Comparison of ENCODE assay signal across 8 cellular contexts in genomic region chr7:135253851-135254815, GRCh38. TPM values are rescaled to one million over a fixed set of nuclear protein-coding genes. Genes with fewer than 3 reads are reported as not detected.
DNase-seq lines count a peak whose midpoint lies in the region; ATAC-seq and TF ChIP-seq lines count a peak whose summit lies in the region.

No MANE protein-coding gene starts in this region.

- no peak overlapping the region for H3K27ac Mint-ChIP-seq in glutamatergic neuron (ENCODE audit: unreplicated experiment)

- H3K9me3 Mint-ChIP-seq in glutamatergic neuron (ENCODE audit: unreplicated experiment) = no peaks in the 10 kb centered on the region

- H3K36me3 Mint-ChIP-seq in glutamatergic neuron (ENCODE audit: unreplicated experiment) = no peaks in the 10 kb centered on the region

- no peaks in the 10 kb centered on the region for H3K4me1 Mint-ChIP-seq in glutamatergic neuron (ENCODE audit: low read depth, unreplicated experiment)

- ATAC-seq in GM21529 (IDR thresholded peaks at IDR 0.05; ENCODE audit: unreplicated experiment) (no peak), GM18498 (IDR thresholded peaks at IDR 0.05; ENCODE audit: unreplicated experiment) (no peak), GM19351 (IDR thresholded peaks at IDR 0.05; ENCODE audit: unreplicated experiment) (no peak)

- no peaks in the 10 kb centered on the region for H3K27me3 ChIP-seq in neutrophil

- H3K4me1 ChIP-seq in neutrophil (ENCODE audit: control insufficient read depth in 1 of 2, insufficient read depth in 1 of 2, low read depth in 1 of 2, low read length in 1 of 2) = peaks cover 10 to 11% of the 10 kb centered on the region in 2 experiments

- POLR2A ChIA-PET in RWPE1 (lab: Yijun Ruan, JAX; ENCODE audit: low non-redundant PET) = no interaction called here

- H3K27ac ChIP-seq in RWPE1 (peak overlapping the region; percentile 77), neutrophil (peak overlapping the region; percentile 64)

- DNase-seq in H4 (ENCODE audit: low spot score) (peak; percentile 80), RWPE1 (ENCODE audit: low spot score) (peak; percentile 59), fibroblast of gingiva (ENCODE audit: low read depth) (peak; percentile 77), glutamatergic neuron (no peak)

- no peak overlapping the region for H3K4me3 Mint-ChIP-seq in glutamatergic neuron (ENCODE audit: unreplicated experiment)

- no peaks in the 10 kb centered on the region for H3K36me3 ChIP-seq in neutrophil

- no peaks in the 10 kb centered on the region for H3K9me3 ChIP-seq in neutrophil

- H3K4me3 ChIP-seq in neutrophil (ENCODE audit: low read depth in 1 of 2, low read length in 1 of 2) = no peak overlapping the region

- H3K27me3 Mint-ChIP-seq in glutamatergic neuron (ENCODE audit: unreplicated experiment) = peaks cover 3% of the 10 kb centered on the region

- CTCF ChIA-PET in RWPE1 (lab: Yijun Ruan, JAX) = interaction anchor here (0.6 to 1.8 kb wide), 2 partner anchors 20 to 430 kb away, joined by 5 to 7 read pairs; no protein-coding TSS in a partner anchor

- TF ChIP-seq CTCF in RWPE1 (conservative IDR thresholded peaks at IDR 0.05; ENCODE audit: low read depth) (no peak), neutrophil (IDR thresholded peaks at IDR 0.05) (no peak), glutamatergic neuron (IDR thresholded peaks at IDR 0.05; ENCODE audit: partially characterized antibody, unreplicated experiment) (no peak)

RNA-seq across cellular contexts. Expression of gene STRA8, which starts 20.5 kb away (rescaled TPM):
- not detected in 2 replicates for total RNA-seq in H4 (2014; rRNA removed; shearing (Covaris generic))
- total RNA-seq in glutamatergic neuron (ENCODE audit: unreplicated experiment) = not detected

RNA-seq across cellular contexts. Expression of gene WDR91, which starts 42.8 kb away (rescaled TPM):
- total RNA-seq in H4 (2014; rRNA removed; shearing (Covaris generic)) = 2.8 and 3.6 TPM in 2 replicates
- 24.5 TPM for total RNA-seq in glutamatergic neuron (ENCODE audit: unreplicated experiment)
